In the genomic region with DNA sequence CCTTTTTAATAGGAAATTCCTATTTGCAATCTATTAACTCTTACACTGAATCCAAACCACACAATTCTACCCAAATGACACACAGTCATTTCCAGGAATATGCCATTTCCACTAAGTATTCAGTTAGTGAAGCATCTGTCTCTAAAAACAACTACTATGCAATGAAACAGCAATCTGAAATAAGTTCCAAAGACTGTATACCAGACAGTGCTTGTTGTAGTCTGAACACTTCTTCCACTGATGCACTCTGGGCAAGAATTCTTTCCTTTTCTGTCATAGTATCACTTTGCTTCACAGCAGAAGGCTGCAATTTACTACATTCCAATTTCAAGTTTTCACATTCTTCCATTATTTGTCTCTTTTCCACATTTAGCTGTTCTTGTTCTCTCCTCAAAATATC, we compare ENCODE assay signal across 21 cellular contexts. TPM values are rescaled to one million over a fixed set of nuclear protein-coding genes. Genes with fewer than 3 reads are reported as not detected.
DNase-seq lines count a peak whose midpoint lies in the region; TF ChIP-seq lines count a peak whose summit lies in the region.
"Had no signal": no experiment of that assay in that cellular context is flagged by ENCODE, and none has a peak within 500 bp of the region (broad histone marks: within the 10 kb centered on the region; RNA-seq: fewer than 3 reads in every experiment).

No MANE protein-coding gene starts in this region.

- peaks cover 83% of the 10 kb centered on the region for H3K36me3 ChIP-seq in OCI-LY7 (ENCODE audit: insufficient read depth, low read length)
- H3K36me3 ChIP-seq in uterus, result no peaks in the 10 kb centered on the region
- H3K36me3 ChIP-seq in right atrium auricular region, result peaks cover 47% of the 10 kb centered on the region

- H3K27ac ChIP-seq in OCI-LY7 (ENCODE audit: low read depth, low read length, poor library complexity, severe bottlenecking) (no peak overlapping the region), uterus (no peak overlapping the region), right atrium auricular region (no peak overlapping the region)
- H3K27ac ChIP-seq: C4-2B had no signal

- H3K4me3 Mint-ChIP-seq in activated CD4-positive, alpha-beta memory T cell treated with anti-CD3 and anti-CD28 coated beads for 36 hours, result no peak overlapping the region
- H3K4me3 Mint-ChIP-seq in activated CD4-positive, alpha-beta memory T cell treated with anti-CD3 and anti-CD28 coated beads, Interleukin-2, amount 10 ng/mL, durations not matched to agents 7 days and 5 days, result no peak overlapping the region
- H3K4me3 Mint-ChIP-seq: HFFc6 had no signal

- H3K4me1 ChIP-seq in OCI-LY7 (ENCODE audit: insufficient read depth, low read length, poor library complexity, severe bottlenecking) (no peaks in the 10 kb centered on the region), uterus (no peaks in the 10 kb centered on the region), right atrium auricular region (no peaks in the 10 kb centered on the region)

- BruUV-seq in OCI-LY7 (replicated peaks; lab: Mats Ljungman, UMichigan), result TSS peak; percentile 44

- H3K9me2 ChIP-seq in OCI-LY7 (ENCODE audit: insufficient read depth, low read length), result no peaks in the 10 kb centered on the region

- H3K4me2 ChIP-seq in OCI-LY7 (ENCODE audit: low read length), result no peak overlapping the region

- no peaks in the 10 kb centered on the region for H3K27me3 ChIP-seq in uterus
- H3K27me3 ChIP-seq in right atrium auricular region, result no peaks in the 10 kb centered on the region

- intact Hi-C loops in activated CD4-positive, alpha-beta memory T cell treated with anti-CD3 and anti-CD28 coated beads for 36 hours (cut with micrococcal nuclease), result no loop called here
- intact Hi-C loops in OCI-LY7 (cut with micrococcal nuclease; ENCODE audit: unreplicated experiment), result no loop called here
- intact Hi-C loops in uterus (cut with DNase I; ENCODE audit: low total_unique reads), result no loop called here

- H3K4me1 Mint-ChIP-seq in activated CD4-positive, alpha-beta memory T cell treated with anti-CD3 and anti-CD28 coated beads for 36 hours (ENCODE audit: low read depth), result peaks cover 28% of the 10 kb centered on the region
- peaks cover 25% of the 10 kb centered on the region for H3K4me1 Mint-ChIP-seq in activated CD4-positive, alpha-beta memory T cell treated with anti-CD3 and anti-CD28 coated beads, Interleukin-2, amount 10 ng/mL, durations not matched to agents 7 days and 5 days

- no peak for DNase-seq in activated CD4-positive, alpha-beta memory T cell treated with anti-CD3 and anti-CD28 coated beads for 36 hours
- DNase-seq in activated CD4-positive, alpha-beta memory T cell treated with anti-CD3 and anti-CD28 coated beads, Interleukin-2, amount 10 ng/mL, durations not matched to agents 7 days and 5 days, result no peak
- DNase-seq in AG20443 (ENCODE audit: low spot score) (peak; percentile 13), OCI-LY7 (ENCODE audit: low spot score) (no peak), fibroblast of peridontal ligament (ENCODE audit: extremely low read depth) (peak; percentile 21), uterus (no peak), NOMO-1 treated with DMSO at 0.1 percent for 48 hours (lab: John Stamatoyannopoulos, UW; ENCODE audit: unreplicated experiment) (no peak), right atrium auricular region (ENCODE audit: low spot score) (no peak)
- DNase-seq: DMS79; HFFc6; NCI-H1092 treated with DMSO at 0.1 percent for 48 hours; NCI-H146; NCI-H2029 treated with DMSO at 0.1 percent for 48 hours; NCI-H2171; NCI-H446; NCI-H69; NK-92 treated with Interleukin-12 subunit alpha and Interleukin-12 subunit beta, amount 100 ng/mL, for 24 hours; OCI-M1; Right ventricle myocardium superior had no signal

- TF ChIP-seq POLR2A in uterus (IDR thresholded peaks at IDR 0.05), result no peak

- H3K36me3 Mint-ChIP-seq in activated CD4-positive, alpha-beta memory T cell treated with anti-CD3 and anti-CD28 coated beads for 36 hours, result peaks cover 30% of the 10 kb centered on the region
- H3K36me3 Mint-ChIP-seq in activated CD4-positive, alpha-beta memory T cell treated with anti-CD3 and anti-CD28 coated beads, Interleukin-2, amount 10 ng/mL, durations not matched to agents 7 days and 5 days (ENCODE audit: low read depth), result peaks cover 48% of the 10 kb centered on the region

- no peak overlapping the region for H2AFZ ChIP-seq in OCI-LY7 (ENCODE audit: low read length)

- POLR2A ChIA-PET in activated CD4-positive, alpha-beta memory T cell treated with anti-CD3 and anti-CD28 coated beads for 36 hours (lab: Charles Lee), result no interaction called here
- POLR2A ChIA-PET in activated CD4-positive, alpha-beta memory T cell treated with anti-CD3 and anti-CD28 coated beads, Interleukin-2, amount 10 ng/mL, durations not matched to agents 7 days and 5 days (lab: Charles Lee), result no interaction called here
- POLR2A ChIA-PET in OCI-LY7 (lab: Charles Lee), result interaction anchor here (0.7 kb wide), 1 partner anchor 486 kb away, joined by 3 read pairs; no protein-coding TSS in a partner anchor

- H3K9me3 Mint-ChIP-seq in activated CD4-positive, alpha-beta memory T cell treated with anti-CD3 and anti-CD28 coated beads for 36 hours, result no peaks in the 10 kb centered on the region
- H3K9me3 Mint-ChIP-seq in activated CD4-positive, alpha-beta memory T cell treated with anti-CD3 and anti-CD28 coated beads, Interleukin-2, amount 10 ng/mL, durations not matched to agents 7 days and 5 days, result no peaks in the 10 kb centered on the region
- H3K9me3 Mint-ChIP-seq: HFFc6 had no signal

- CTCF ChIA-PET in activated CD4-positive, alpha-beta memory T cell treated with anti-CD3 and anti-CD28 coated beads for 36 hours (lab: Charles Lee), result interaction anchor here (0.7 kb wide), 1 partner anchor 17 kb away, joined by 4 read pairs; no protein-coding TSS in a partner anchor
- CTCF ChIA-PET in activated CD4-positive, alpha-beta memory T cell treated with anti-CD3 and anti-CD28 coated beads, Interleukin-2, amount 10 ng/mL, durations not matched to agents 7 days and 5 days (lab: Charles Lee), result interaction anchor here (0.7 kb wide), 1 partner anchor 8 kb away, joined by 3 read pairs; no protein-coding TSS in a partner anchor
- CTCF ChIA-PET in OCI-LY7 (lab: Charles Lee; ENCODE audit: unreplicated experiment), result no interaction called here

- H3K9me3 ChIP-seq in OCI-LY7 (ENCODE audit: low read length) (no peaks in the 10 kb centered on the region), uterus (no peaks in the 10 kb centered on the region), right atrium auricular region (no peaks in the 10 kb centered on the region)

- H3K79me2 ChIP-seq in OCI-LY7 (ENCODE audit: insufficient read depth, low read depth, low read length), result no peaks in the 10 kb centered on the region; the same call in 1 of the 2 replicates

- no peaks in the 10 kb centered on the region for H4K20me1 ChIP-seq in OCI-LY7 (ENCODE audit: insufficient read depth, low read length)

- TF ChIP-seq CTCF in OCI-LY7 (conservative IDR thresholded peaks at IDR 0.05; ENCODE audit: low read length) (no peak), uterus (IDR thresholded peaks at IDR 0.05) (no peak), right atrium auricular region (IDR thresholded peaks at IDR 0.05) (no peak)

- H3K27ac Mint-ChIP-seq in activated CD4-positive, alpha-beta memory T cell treated with anti-CD3 and anti-CD28 coated beads for 36 hours, result peak overlapping the region; percentile 73
- H3K27ac Mint-ChIP-seq in activated CD4-positive, alpha-beta memory T cell treated with anti-CD3 and anti-CD28 coated beads, Interleukin-2, amount 10 ng/mL, durations not matched to agents 7 days and 5 days, result no peak overlapping the region
- H3K27ac Mint-ChIP-seq: HFFc6 had no signal

- H3K4me3 ChIP-seq in OCI-LY7 (ENCODE audit: low read depth, low read length, poor library complexity, severe bottlenecking), result no peak overlapping the region
- H3K4me3 ChIP-seq in uterus, result no peak overlapping the region
- H3K4me3 ChIP-seq in right atrium auricular region, result no peak overlapping the region
- H3K4me3 ChIP-seq: K562 had no signal

- H3K27me3 Mint-ChIP-seq in activated CD4-positive, alpha-beta memory T cell treated with anti-CD3 and anti-CD28 coated beads for 36 hours, result no peaks in the 10 kb centered on the region
- no peaks in the 10 kb centered on the region for H3K27me3 Mint-ChIP-seq in activated CD4-positive, alpha-beta memory T cell treated with anti-CD3 and anti-CD28 coated beads, Interleukin-2, amount 10 ng/mL, durations not matched to agents 7 days and 5 days

RNA-seq across cellular contexts. Expression of a gene that starts 25.8 kb away (rescaled TPM):
- 10 to 100 TPM; 35.9 to 37.0 TPM for total RNA-seq in activated CD4-positive, alpha-beta memory T cell treated with anti-CD3 and anti-CD28 coated beads for 36 hours
- total RNA-seq in activated CD4-positive, alpha-beta memory T cell treated with anti-CD3 and anti-CD28 coated beads, Interleukin-2, amount 10 ng/mL, durations not matched to agents 7 days and 5 days, result 10 to 100 TPM; 44.4 to 46.0 TPM
- total RNA-seq in OCI-LY7 (2014; rRNA removed; shearing (Covaris generic)), result 11.8 and 15.1 TPM in 2 replicates
- total RNA-seq in OCI-LY7 (2022) (43.2 and 44.4 TPM in 2 replicates), uterus (10 to 100 TPM; 17.1 to 68.7 (median 47.7) TPM), right atrium auricular region (10 to 100 TPM; 25.7 to 26.1 TPM)

Comparison
In these comparisons a context has a peak if more than half of its experiments do, and no peak if none do; other contexts are left out.
1. DNase-seq: peak in AG20443 (single experiment) and fibroblast of peridontal ligament (single experiment); none in activated CD4-positive, alpha-beta memory T cell treated with anti-CD3 and anti-CD28 coated beads for 36 hours (single experiment), activated CD4-positive, alpha-beta memory T cell treated with anti-CD3 and anti-CD28 coated beads, Interleukin-2, amount 10 ng/mL, durations not matched to agents 7 days and 5 days (single experiment), OCI-LY7 (single experiment), uterus (0 of 2), NOMO-1 treated with DMSO at 0.1 percent for 48 hours (single experiment) and right atrium auricular region (single experiment).